In the genomic region with DNA sequence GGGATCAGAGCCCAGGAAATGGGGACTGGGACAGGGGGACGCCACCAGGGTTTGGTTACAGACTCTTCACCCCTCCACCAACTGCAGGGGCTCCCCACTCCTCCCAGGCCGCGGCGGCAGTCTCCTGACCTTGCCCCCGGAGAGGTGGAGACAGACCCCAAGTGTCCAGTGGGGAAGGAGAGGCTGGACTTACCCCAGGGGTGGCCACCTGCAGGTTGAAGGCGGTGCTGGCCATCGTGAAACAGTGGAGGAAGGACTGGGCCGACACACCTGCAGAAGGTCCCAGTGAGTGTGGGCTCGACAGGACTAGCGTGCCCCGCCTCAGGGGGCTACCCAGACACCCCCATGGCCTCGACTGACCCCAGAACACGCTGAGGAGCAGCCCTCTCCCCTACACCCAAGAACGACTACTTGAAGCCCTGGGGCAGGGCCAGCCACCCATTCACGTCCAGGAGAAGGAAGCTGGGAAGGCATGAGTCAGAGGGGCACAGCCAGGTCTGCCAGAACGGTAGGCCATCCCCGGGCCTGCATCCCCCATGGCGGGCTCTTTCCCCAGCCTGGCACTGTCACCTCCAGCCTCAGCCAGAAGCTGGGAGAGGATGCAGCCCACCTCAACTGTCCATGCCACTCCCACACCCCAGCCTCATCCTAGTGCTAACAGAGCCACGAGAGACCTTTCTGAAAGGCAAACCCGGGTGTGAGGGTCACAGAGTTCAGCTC, we compare ENCODE assay signal across 11 cellular contexts. TPM values are rescaled to one million over a fixed set of nuclear protein-coding genes. Genes with fewer than 3 reads are reported as not detected.
DNase-seq lines count a peak whose midpoint lies in the region; ATAC-seq, FAIRE-seq and TF ChIP-seq lines count a peak whose summit lies in the region.
"Had no signal": no experiment of that assay in that cellular context is flagged by ENCODE, and none has a peak within 500 bp of the region (broad histone marks: within the 10 kb centered on the region; RNA-seq: fewer than 3 reads in every experiment).

No MANE protein-coding gene starts in this region.

- H4K8ac ChIP-seq in H9 (replicated peaks; ENCODE audit: insufficient read length, low read depth, low read length): no peak overlapping the region

- H2AFZ ChIP-seq in H9 (ENCODE audit: low read length): no peak overlapping the region
- H2AFZ ChIP-seq: parathyroid adenoma had no signal

- H3K23me2 ChIP-seq in H9 (ENCODE audit: insufficient read length, low read depth, low read length, poor library complexity, severe bottlenecking): peaks cover 17% of the 10 kb centered on the region

- no peak overlapping the region for H4K5ac ChIP-seq in H9 (ENCODE audit: insufficient read length, low read depth, low read length)

- no peak overlapping the region for H2AK5ac ChIP-seq in H9 (ENCODE audit: insufficient read length, low read length)

- no peak for ATAC-seq in activated T-helper 17 cell treated with anti-CD3 and anti-CD28 coated beads, Interleukin-2, amount 50 U/mL, for 72 hours (replicated peaks)

- WGBS in H9 (ENCODE audit: extremely low coverage, insufficient read length, low lambda C conversion rate): no CpG with 5 or more reads among the region's 20 CpGs

- H3K36me3 Mint-ChIP-seq in H9 (ENCODE audit: insufficient read depth in 1 of 3, low read depth in 3 of 3): peaks cover 2 to 24% (median 18%) of the 10 kb centered on the region in 3 experiments; a peak in 6 of 7 replicates
- peaks cover 32% of the 10 kb centered on the region for H3K36me3 Mint-ChIP-seq in activated T-helper 17 cell treated with anti-CD3 and anti-CD28 coated beads, Interleukin-2, amount 50 U/mL, for 72 hours (ENCODE audit: low read depth)
- H3K36me3 Mint-ChIP-seq in glutamatergic neuron (ENCODE audit: unreplicated experiment): no peaks in the 10 kb centered on the region

- H3K4me1 Mint-ChIP-seq in H9 (peaks cover 15 to 22% of the 10 kb centered on the region in 2 experiments), glutamatergic neuron (ENCODE audit: low read depth, unreplicated experiment) (peaks cover 11% of the 10 kb centered on the region)
- H3K4me1 Mint-ChIP-seq in activated T-helper 17 cell treated with anti-CD3 and anti-CD28 coated beads, Interleukin-2, amount 50 U/mL, for 72 hours: no peaks in the 10 kb centered on the region

- no peak overlapping the region for H2BK120ac ChIP-seq in H9 (ENCODE audit: low read depth, low read length, poor library complexity, severe bottlenecking)

- peak overlapping the region; percentile 78; the same call in 1 of the 2 replicates for H3K27ac ChIP-seq in 22Rv1
- no peak overlapping the region for H3K27ac ChIP-seq in H9 (ENCODE audit: insufficient read length, low read depth, low read length)
- H3K27ac ChIP-seq: KMS-11, parathyroid adenoma had no signal

- H4K91ac ChIP-seq in H9 (ENCODE audit: insufficient read length, low read depth, low read length): no peak overlapping the region

- peak overlapping the region; percentile 82 to 91 for H3K4me3 Mint-ChIP-seq in H9
- peak overlapping the region; percentile 83 for H3K4me3 Mint-ChIP-seq in activated T-helper 17 cell treated with anti-CD3 and anti-CD28 coated beads, Interleukin-2, amount 50 U/mL, for 72 hours
- H3K4me3 Mint-ChIP-seq in glutamatergic neuron (ENCODE audit: unreplicated experiment): peak overlapping the region; percentile 90

- H3K9me3 Mint-ChIP-seq in H9 (no peaks in the 10 kb centered on the region), glutamatergic neuron (ENCODE audit: unreplicated experiment) (peaks cover 8% of the 10 kb centered on the region)
- no peaks in the 10 kb centered on the region for H3K9me3 Mint-ChIP-seq in activated T-helper 17 cell treated with anti-CD3 and anti-CD28 coated beads, Interleukin-2, amount 50 U/mL, for 72 hours

- H4K20me1 ChIP-seq in H9 (ENCODE audit: control insufficient read depth, insufficient read depth, insufficient read length): no peaks in the 10 kb centered on the region

- TF ChIP-seq CTCF in 22Rv1 (IDR thresholded peaks at IDR 0.05): no peak
- TF ChIP-seq CTCF in H9 (conservative IDR thresholded peaks at IDR 0.05): peak; percentile 11; the same call in 1 of the 3 replicates
- TF ChIP-seq CTCF in glutamatergic neuron (IDR thresholded peaks at IDR 0.05; ENCODE audit: partially characterized antibody, unreplicated experiment): no peak

- H3K9ac ChIP-seq in H9 (ENCODE audit: extremely low read depth, insufficient read length, low read length): no peak overlapping the region
- H3K9ac ChIP-seq: KMS-11, parathyroid adenoma had no signal

- no peak overlapping the region for H3K4me2 ChIP-seq in H9 (ENCODE audit: insufficient read depth, insufficient read length, low read length)

- no peak overlapping the region for H3K4ac ChIP-seq in H9 (ENCODE audit: low read depth, low read length)

- H3K27ac Mint-ChIP-seq in H9 (0 out of 7 replicates have a peak overlapping the region, but pooled peaks of 1 of the 3 experiments have one; percentile 50), glutamatergic neuron (ENCODE audit: unreplicated experiment) (no peak overlapping the region)
- peak overlapping the region; percentile 86 for H3K27ac Mint-ChIP-seq in activated T-helper 17 cell treated with anti-CD3 and anti-CD28 coated beads, Interleukin-2, amount 50 U/mL, for 72 hours

- H3K56ac ChIP-seq in H9 (ENCODE audit: insufficient read length, low read depth, low read length): no peak overlapping the region

- H3K79me1 ChIP-seq in H9 (ENCODE audit: insufficient read depth, low read depth, low read length, poor library complexity, severe bottlenecking): peaks cover 12% of the 10 kb centered on the region

- no peak overlapping the region; the same call in 1 of the 2 replicates for H3K14ac ChIP-seq in H9 (ENCODE audit: insufficient read depth, low read length)

- no peak overlapping the region for H2BK12ac ChIP-seq in H9 (ENCODE audit: insufficient read length, low read depth, low read length)

- DNase-seq in H9 (peak; percentile 33), glutamatergic neuron (peak; percentile 9), HK-2 (ENCODE audit: unreplicated experiment) (no peak), GM19239 (ENCODE audit: insufficient read length, low spot score) (no peak), NCI-H187 treated with DMSO at 0.1 percent for 48 hours (lab: John Stamatoyannopoulos, UW) (no peak)
- no peak for DNase-seq in stimulated activated CD4-positive, alpha-beta T cell treated with anti-CD3 and anti-CD28 coated beads, Interleukin-2, amount 100 ng/mL, for 48 hours

- H3K18ac ChIP-seq in H9 (ENCODE audit: insufficient read length, low read depth, low read length): no peak overlapping the region

- FAIRE-seq in GM19239 (lab: Jason Lieb, UNC): no peak
- FAIRE-seq: TTC549 had no signal

- no peak overlapping the region for H3K23ac ChIP-seq in H9 (ENCODE audit: insufficient read length, low read depth, low read length)

- no peak overlapping the region for H2BK20ac ChIP-seq in H9 (ENCODE audit: low read depth, low read length, poor library complexity, severe bottlenecking)

- no peak overlapping the region for H2BK5ac ChIP-seq in H9 (ENCODE audit: insufficient read length, low read length)

- H3K4me1 ChIP-seq in H9 (ENCODE audit: insufficient read depth, low read length): no peaks in the 10 kb centered on the region; the same call in 1 of the 2 replicates
- H3K4me1 ChIP-seq: parathyroid adenoma had no signal

- no peak overlapping the region for H3T11ph ChIP-seq in H9 (ENCODE audit: low read length)

- no peaks in the 10 kb centered on the region for H3K27me3 ChIP-seq in H9 (ENCODE audit: insufficient read depth, low read length)

- no peaks in the 10 kb centered on the region for H3K9me3 ChIP-seq in H9 (ENCODE audit: control insufficient read depth, low read depth, low read length)

- H3K27me3 Mint-ChIP-seq in H9 (ENCODE audit: low read depth): no peaks in the 10 kb centered on the region
- no peaks in the 10 kb centered on the region for H3K27me3 Mint-ChIP-seq in activated T-helper 17 cell treated with anti-CD3 and anti-CD28 coated beads, Interleukin-2, amount 50 U/mL, for 72 hours
- peaks cover 4% of the 10 kb centered on the region for H3K27me3 Mint-ChIP-seq in glutamatergic neuron (ENCODE audit: unreplicated experiment)

- no peak overlapping the region for H2BK15ac ChIP-seq in H9 (ENCODE audit: low read depth, low read length)

- H3K79me2 ChIP-seq in H9 (ENCODE audit: insufficient read depth, low read length): peaks cover 4% of the 10 kb centered on the region; the same call in 1 of the 2 replicates

RNA-seq across cellular contexts. Expression of gene GATD1, which starts 2.3 kb away (rescaled TPM):
- total RNA-seq in H9 (2021) (51.5 and 60.0 TPM in 2 replicates), glutamatergic neuron (ENCODE audit: unreplicated experiment) (67.5 TPM)
- total RNA-seq in activated T-helper 17 cell treated with anti-CD3 and anti-CD28 coated beads, Interleukin-2, amount 50 U/mL, for 72 hours: 10 to 100 TPM; 42.3 to 60.9 TPM

RNA-seq across cellular contexts. Expression of gene CEND1, which starts 14.9 kb away (rescaled TPM):
- 0.81 and 0.86 TPM in 2 replicates for total RNA-seq in H9 (2021)
- total RNA-seq in activated T-helper 17 cell treated with anti-CD3 and anti-CD28 coated beads, Interleukin-2, amount 50 U/mL, for 72 hours: 1 to 10 TPM; 1.2 to 3.9 TPM
- 58.7 TPM for total RNA-seq in glutamatergic neuron (ENCODE audit: unreplicated experiment)

RNA-seq across cellular contexts. Expression of gene SLC25A22, which starts 23.0 kb away (rescaled TPM):
- 51.9 and 54.6 TPM in 2 replicates for total RNA-seq in H9 (2021)
- total RNA-seq in activated T-helper 17 cell treated with anti-CD3 and anti-CD28 coated beads, Interleukin-2, amount 50 U/mL, for 72 hours: 10 to 100 TPM; 27.9 to 62.2 TPM
- 93.9 TPM for total RNA-seq in glutamatergic neuron (ENCODE audit: unreplicated experiment)

RNA-seq across cellular contexts. Expression of gene TALDO1, which starts 27.8 kb away (rescaled TPM):
- 268 and 300 TPM in 2 replicates for total RNA-seq in H9 (2021)
- 100 to 1,000 TPM; 131 to 255 TPM for total RNA-seq in activated T-helper 17 cell treated with anti-CD3 and anti-CD28 coated beads, Interleukin-2, amount 50 U/mL, for 72 hours
- 182 TPM for total RNA-seq in glutamatergic neuron (ENCODE audit: unreplicated experiment)

RNA-seq across cellular contexts. Expression of gene PIDD1, which starts 30.0 kb away (rescaled TPM):
- total RNA-seq in H9 (2021) (25.3 and 26.6 TPM in 2 replicates), glutamatergic neuron (ENCODE audit: unreplicated experiment) (37.0 TPM)
- total RNA-seq in activated T-helper 17 cell treated with anti-CD3 and anti-CD28 coated beads, Interleukin-2, amount 50 U/mL, for 72 hours: 10 to 100 TPM; 35.8 to 43.8 TPM

Comparison
In these comparisons a context has a peak if more than half of its experiments do, and no peak if none do; other contexts are left out.
1. DNase-seq: peak in H9 (single experiment) and glutamatergic neuron (single experiment); none in HK-2 (single experiment), GM19239 (single experiment), stimulated activated CD4-positive, alpha-beta T cell treated with anti-CD3 and anti-CD28 coated beads, Interleukin-2, amount 100 ng/mL, for 48 hours (0 of 2) and NCI-H187 treated with DMSO at 0.1 percent for 48 hours (single experiment).
2. RNA of gene CEND1, which starts 14.9 kb away (total RNA-seq): 58.7 TPM in glutamatergic neuron (single experiment); 1.2 to 3.9 TPM in activated T-helper 17 cell treated with anti-CD3 and anti-CD28 coated beads, Interleukin-2, amount 50 U/mL, for 72 hours and 0.81 to 0.86 TPM in H9; every median in the first group is over 10 times any median in the second.
3. Peak in every context shown above with its lines, with median percentiles within 50 percentile points of each other: H3K4me3 Mint-ChIP-seq.